In genomic region chr18:59643740-59644139, GRCh38 we compare ENCODE assay signal across 38 cellular contexts. TPM values are rescaled to one million over a fixed set of nuclear protein-coding genes. Genes with fewer than 3 reads are reported as not detected.
"Had no signal": no experiment of that assay in that cellular context is flagged by ENCODE, and none has a peak within 500 bp of the region (broad histone marks: within the 10 kb centered on the region; RNA-seq: fewer than 3 reads in every experiment).

No MANE protein-coding gene starts in this region.

- H3K9me3 ChIP-seq: adrenal gland had no signal

- H3K4me3 ChIP-seq: adrenal gland, cardiac muscle cell had no signal

- H3K36me3 ChIP-seq: adrenal gland, cardiac muscle cell had no signal

- H3K27ac Mint-ChIP-seq: activated CD4-positive, alpha-beta memory T cell treated with anti-CD3 and anti-CD28 coated beads, Interleukin-2, amount 10 ng/mL, durations not matched to agents 7 days and 5 days; activated CD4-positive, alpha-beta T cell treated with anti-CD3 and anti-CD28 coated beads for 36 hours; activated CD4-positive, alpha-beta T cell treated with anti-CD3 and anti-CD28 coated beads, Interleukin-2, amount 10 ng/mL, durations not matched to agents 7 days and 5 days; activated CD8-positive, alpha-beta T cell treated with anti-CD3 and anti-CD28 coated beads, Interleukin-2, amount 10 ng/mL, durations not matched to agents 7 days and 5 days; activated naive CD4-positive, alpha-beta T cell treated with anti-CD3 and anti-CD28 coated beads for 36 hours; activated naive CD4-positive, alpha-beta T cell treated with anti-CD3 and anti-CD28 coated beads, Interleukin-2, amount 50 U/mL, for 72 hours; activated naive CD8-positive, alpha-beta T cell treated with anti-CD3 and anti-CD28 coated beads for 36 hours; activated T-cell treated with anti-CD3 and anti-CD28 coated beads, Interleukin-2, amount 50 U/mL, for 72 hours; activated T-helper 1 cell treated with anti-CD3 and anti-CD28 coated beads, Interleukin-12 subunit alpha, Interleukin-12 subunit beta, Interleukin-2, Interleukin-4 antibody, amounts not matched to agents 30 ng/mL and 10 ng/mL and 1 ng/mL, durations not matched to agents 14 hours and 24 hours and 36 hours; activated T-helper 17 cell treated with anti-CD3 and anti-CD28 coated beads, Interleukin-2, amount 50 U/mL, for 72 hours; brain; T-helper 1 cell treated with Interleukin-12 subunit alpha and Interleukin-12 subunit beta and Interleukin-4 antibody, amounts not matched to agents 30 μg/mL and 1 μg/mL, for 36 hours; T-helper 2 cell treated with Interferon-gamma antibody and Interleukin-4, amounts not matched to agents 5 μg/mL and 100 μg/mL, for 36 hours had no signal

- H3K4me1 Mint-ChIP-seq: activated CD4-positive, alpha-beta memory T cell treated with anti-CD3 and anti-CD28 coated beads, Interleukin-2, amount 10 ng/mL, durations not matched to agents 7 days and 5 days; activated CD4-positive, alpha-beta T cell treated with anti-CD3 and anti-CD28 coated beads for 36 hours; activated CD4-positive, alpha-beta T cell treated with anti-CD3 and anti-CD28 coated beads, Interleukin-2, amount 10 ng/mL, durations not matched to agents 7 days and 5 days; activated naive CD8-positive, alpha-beta T cell treated with anti-CD3 and anti-CD28 coated beads for 36 hours; activated T-helper 17 cell treated with anti-CD3 and anti-CD28 coated beads, Interleukin-2, amount 50 U/mL, for 72 hours; brain; central memory CD8-positive, alpha-beta T cell had no signal

- H3K4me1 ChIP-seq: adrenal gland had no signal

- H3K9me3 Mint-ChIP-seq: activated CD4-positive, alpha-beta memory T cell treated with anti-CD3 and anti-CD28 coated beads, Interleukin-2, amount 10 ng/mL, durations not matched to agents 7 days and 5 days; activated CD4-positive, alpha-beta T cell treated with anti-CD3 and anti-CD28 coated beads, Interleukin-2, amount 10 ng/mL, durations not matched to agents 7 days and 5 days; activated naive CD4-positive, alpha-beta T cell treated with anti-CD3 and anti-CD28 coated beads for 36 hours; activated naive CD8-positive, alpha-beta T cell treated with anti-CD3 and anti-CD28 coated beads for 36 hours; activated T-cell treated with anti-CD3 and anti-CD28 coated beads, Interleukin-2, amount 50 U/mL, for 4 hours; activated T-helper 1 cell treated with anti-CD3 and anti-CD28 coated beads, Interleukin-12 subunit alpha, Interleukin-12 subunit beta, Interleukin-2, Interleukin-4 antibody, amounts not matched to agents 30 ng/mL and 10 ng/mL and 1 ng/mL, durations not matched to agents 14 hours and 24 hours and 36 hours; activated T-helper 17 cell treated with anti-CD3 and anti-CD28 coated beads, Interleukin-2, amount 50 U/mL, for 72 hours; central memory CD8-positive, alpha-beta T cell; T-helper 1 cell treated with Interleukin-12 subunit alpha and Interleukin-12 subunit beta and Interleukin-4 antibody, amounts not matched to agents 30 μg/mL and 1 μg/mL, for 36 hours; T-helper 2 cell treated with Interferon-gamma antibody and Interleukin-4, amounts not matched to agents 5 μg/mL and 100 μg/mL, for 36 hours had no signal

- ATAC-seq: activated CD4-positive, alpha-beta T cell treated with anti-CD3 and anti-CD28 coated beads for 36 hours; activated CD4-positive, CD25-positive, alpha-beta regulatory T cell treated with anti-CD3 and anti-CD28 coated beads, Interleukin-2, amount 50 U/mL, for 24 hours; activated CD8-positive, alpha-beta T cell treated with anti-CD3 and anti-CD28 coated beads, Interleukin-2, amount 10 ng/mL, durations not matched to agents 7 days and 5 days; activated naive CD4-positive, alpha-beta T cell treated with anti-CD3 and anti-CD28 coated beads, Interleukin-2, amount 50 U/mL, for 72 hours; activated T-cell treated with anti-CD3 and anti-CD28 coated beads, Interleukin-2, amount 50 U/mL, for 4 hours; activated T-cell treated with anti-CD3 and anti-CD28 coated beads, Interleukin-2, amount 50 U/mL, for 72 hours; activated T-helper 17 cell treated with anti-CD3 and anti-CD28 coated beads, Interleukin-2, amount 50 U/mL, for 72 hours had no signal

- H3K27me3 ChIP-seq: adrenal gland had no signal

- DNase-seq: activated CD4-positive, alpha-beta memory T cell treated with anti-CD3 and anti-CD28 coated beads, Interleukin-2, amount 10 ng/mL, durations not matched to agents 7 days and 5 days; activated CD4-positive, alpha-beta T cell treated with anti-CD3 and anti-CD28 coated beads for 1 hour; activated CD4-positive, alpha-beta T cell treated with anti-CD3 and anti-CD28 coated beads for 36 hours; activated CD4-positive, alpha-beta T cell treated with anti-CD3 and anti-CD28 coated beads for 48 hours; activated CD4-positive, alpha-beta T cell treated with anti-CD3 and anti-CD28 coated beads, Interleukin-2, amount 10 ng/mL, durations not matched to agents 7 days and 5 days; activated CD4-positive, alpha-beta T cell treated with anti-CD3 and anti-CD28 coated beads, Interleukin-2, amount 50 U/mL, for 48 hours; activated CD4-positive, CD25-positive, alpha-beta regulatory T cell; activated CD8-positive, alpha-beta memory T cell treated with anti-CD3 and anti-CD28 coated beads, Interleukin-2, amount 50 U/mL, for 4 hours; activated CD8-positive, alpha-beta T cell treated with anti-CD3 and anti-CD28 coated beads, Interleukin-2, amount 10 ng/mL, durations not matched to agents 7 days and 5 days; activated effector memory CD4-positive, alpha-beta T cell treated with anti-CD3 and anti-CD28 coated beads, Interleukin-2, amount 50 U/mL, for 16 hours; activated gamma-delta T cell treated with Interleukin-2 at 50 U/mL for 16 hours; activated naive CD4-positive, alpha-beta T cell; activated naive CD4-positive, alpha-beta T cell treated with anti-CD3 and anti-CD28 coated beads for 36 hours; activated naive CD4-positive, alpha-beta T cell treated with anti-CD3 and anti-CD28 coated beads, Interleukin-2, amount 50 U/mL, for 16 hours; activated naive CD8-positive, alpha-beta T cell treated with anti-CD3 and anti-CD28 coated beads for 36 hours; activated T-cell treated with anti-CD3 and anti-CD28 coated beads for 4 hours; activated T-cell treated with anti-CD3 and anti-CD28 coated beads, Interleukin-2, amount 50 U/mL, for 1 hour; activated T-cell treated with anti-CD3 and anti-CD28 coated beads, Interleukin-2, amount 50 U/mL, for 4 hours; activated T-cell treated with anti-CD3 and anti-CD28 coated beads, Interleukin-2, amount 50 U/mL, for 72 hours; amniotic stem cell; aorta; caudate nucleus; cerebellar nuclear complex; T-helper 1 cell; T-helper 2 cell; T-helper 9 cell had no signal

- H3K36me3 Mint-ChIP-seq: activated naive CD4-positive, alpha-beta T cell treated with anti-CD3 and anti-CD28 coated beads, Interleukin-2, amount 50 U/mL, for 72 hours; activated naive CD8-positive, alpha-beta T cell treated with anti-CD3 and anti-CD28 coated beads for 36 hours; brain had no signal

- H3K4me3 Mint-ChIP-seq: activated CD4-positive, alpha-beta memory T cell treated with anti-CD3 and anti-CD28 coated beads, Interleukin-2, amount 10 ng/mL, durations not matched to agents 7 days and 5 days; activated CD4-positive, alpha-beta T cell treated with anti-CD3 and anti-CD28 coated beads for 36 hours; activated CD4-positive, alpha-beta T cell treated with anti-CD3 and anti-CD28 coated beads, Interleukin-2, amount 10 ng/mL, durations not matched to agents 7 days and 5 days; activated CD8-positive, alpha-beta T cell treated with anti-CD3 and anti-CD28 coated beads, Interleukin-2, amount 10 ng/mL, durations not matched to agents 7 days and 5 days; activated naive CD4-positive, alpha-beta T cell treated with anti-CD3 and anti-CD28 coated beads for 36 hours; activated naive CD8-positive, alpha-beta T cell treated with anti-CD3 and anti-CD28 coated beads for 36 hours; activated T-cell treated with anti-CD3 and anti-CD28 coated beads, Interleukin-2, amount 50 U/mL, for 4 hours; activated T-cell treated with anti-CD3 and anti-CD28 coated beads, Interleukin-2, amount 50 U/mL, for 72 hours; activated T-helper 1 cell treated with anti-CD3 and anti-CD28 coated beads, Interleukin-12 subunit alpha, Interleukin-12 subunit beta, Interleukin-2, Interleukin-4 antibody, amounts not matched to agents 30 ng/mL and 10 ng/mL and 1 ng/mL, durations not matched to agents 14 hours and 24 hours and 36 hours; activated T-helper 17 cell treated with anti-CD3 and anti-CD28 coated beads, Interleukin-2, amount 50 U/mL, for 72 hours; brain; central memory CD8-positive, alpha-beta T cell; T-helper 1 cell treated with Interleukin-12 subunit alpha and Interleukin-12 subunit beta and Interleukin-4 antibody, amounts not matched to agents 30 μg/mL and 1 μg/mL, for 36 hours; T-helper 2 cell treated with Interferon-gamma antibody and Interleukin-4, amounts not matched to agents 5 μg/mL and 100 μg/mL, for 36 hours had no signal

- H3K27ac ChIP-seq: adrenal gland, cardiac muscle cell, VCaP had no signal

- H3K27me3 Mint-ChIP-seq: activated CD4-positive, alpha-beta memory T cell treated with anti-CD3 and anti-CD28 coated beads, Interleukin-2, amount 10 ng/mL, durations not matched to agents 7 days and 5 days had no signal

RNA-seq across cellular contexts. Expression of gene CCBE1, which starts 53.5 kb away (rescaled TPM):
- total RNA-seq: activated CD4-positive, alpha-beta memory T cell treated with anti-CD3 and anti-CD28 coated beads, Interleukin-2, amount 10 ng/mL, durations not matched to agents 7 days and 5 days; activated CD4-positive, alpha-beta T cell treated with anti-CD3 and anti-CD28 coated beads, Interleukin-2, amount 10 ng/mL, durations not matched to agents 7 days and 5 days; activated CD8-positive, alpha-beta memory T cell treated with anti-CD3 and anti-CD28 coated beads for 36 hours; activated CD8-positive, alpha-beta T cell treated with anti-CD3 and anti-CD28 coated beads, Interleukin-2, amount 10 ng/mL, durations not matched to agents 7 days and 5 days; activated naive CD4-positive, alpha-beta T cell treated with anti-CD3 and anti-CD28 coated beads for 36 hours; activated naive CD8-positive, alpha-beta T cell treated with anti-CD3 and anti-CD28 coated beads for 36 hours; activated T-helper 1 cell treated with anti-CD3 and anti-CD28 coated beads, Interleukin-12 subunit alpha, Interleukin-12 subunit beta, Interleukin-2, Interleukin-4 antibody, amounts not matched to agents 30 ng/mL and 10 ng/mL and 1 ng/mL, durations not matched to agents 14 hours and 24 hours and 36 hours had no signal
